In the genomic region with DNA sequence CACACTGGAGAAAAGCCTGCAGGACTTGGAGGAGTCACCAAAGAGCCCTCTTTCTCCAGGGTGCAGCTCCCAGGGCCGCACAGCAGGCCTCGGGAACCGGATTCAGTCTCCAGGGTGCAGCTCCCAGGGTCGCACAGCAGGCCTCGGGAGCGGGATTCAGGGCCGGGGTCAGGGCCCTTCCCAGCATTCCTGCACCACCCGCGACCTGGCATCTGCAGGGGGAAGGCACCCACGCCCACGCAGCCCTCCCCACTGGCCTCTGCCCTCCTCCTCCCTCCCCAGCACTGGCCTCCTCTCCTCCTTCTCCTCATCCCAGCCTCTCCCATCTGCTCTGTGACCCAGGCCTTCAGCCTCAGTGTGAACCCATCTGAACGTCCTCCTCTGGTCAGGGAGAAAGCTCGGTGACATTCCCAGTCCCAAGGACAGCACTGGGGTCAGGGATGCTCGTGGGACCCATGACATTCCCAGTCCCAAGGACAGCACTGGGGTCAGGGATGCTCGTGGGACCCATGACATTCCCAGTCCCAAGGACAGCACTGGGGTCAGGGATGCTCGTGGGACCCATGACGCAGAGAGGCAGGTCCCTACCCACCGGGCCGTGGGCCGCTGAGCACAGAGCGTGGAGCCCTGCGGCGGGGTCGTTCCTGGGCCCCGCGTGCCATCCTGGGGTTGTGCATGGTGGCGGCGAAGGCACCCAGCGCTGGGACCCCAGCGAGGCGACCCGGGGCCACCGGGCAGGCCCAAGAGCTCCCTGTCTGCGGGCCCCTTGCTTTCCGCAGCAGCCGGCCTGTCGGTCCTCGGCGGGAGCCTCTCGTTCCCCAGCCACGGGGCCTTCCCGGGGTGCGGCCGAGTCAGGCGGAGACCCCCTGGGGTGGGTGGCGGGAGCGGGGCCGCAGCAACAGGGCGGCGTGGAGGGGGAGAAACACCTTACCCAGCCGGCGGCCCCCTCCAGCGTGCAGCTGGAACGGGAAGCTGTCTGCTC, we compare ENCODE assay signal across 18 cellular contexts.
A peak's percentile ranks its signal among the peaks of the same experiment; 100 is the strongest.
DNase-seq lines count a peak whose midpoint lies in the region; ATAC-seq and TF ChIP-seq lines count a peak whose summit lies in the region.
"Had no signal": no experiment of that assay in that cellular context is flagged by ENCODE, and none has a peak within 500 bp of the region (broad histone marks: within the 10 kb centered on the region; RNA-seq: fewer than 3 reads in every experiment).

No MANE protein-coding gene starts in this region.

- TF ChIP-seq POLR2A in upper lobe of left lung (IDR thresholded peaks at IDR 0.05) = no peak

- no peak overlapping the region for H2BK12ac ChIP-seq in H9 (ENCODE audit: insufficient read length, low read depth, low read length)

- H4K8ac ChIP-seq in H9 (replicated peaks; ENCODE audit: insufficient read length, low read depth, low read length) = no peak overlapping the region

- H3K4me1 ChIP-seq in H9 (ENCODE audit: insufficient read depth, low read length) = no peaks in the 10 kb centered on the region
- H3K4me1 ChIP-seq in upper lobe of left lung = no peaks in the 10 kb centered on the region
- no peaks in the 10 kb centered on the region for H3K4me1 ChIP-seq in psoas muscle
- H3K4me1 ChIP-seq: BLaER1 treated with 17β-estradiol and CSF1 and Interleukin-3, amounts not matched to agents 10 nM and 100 nM; Peyer's patch had no signal

- H3K27me3 Mint-ChIP-seq in H9 (ENCODE audit: low read depth) = peaks cover 5% of the 10 kb centered on the region

- no peak overlapping the region for H3K27ac Mint-ChIP-seq in H9
- H3K27ac Mint-ChIP-seq: CD8-positive, alpha-beta memory T cell had no signal

- no peak overlapping the region for H3K23ac ChIP-seq in H9 (ENCODE audit: insufficient read length, low read depth, low read length)

- H2AK5ac ChIP-seq in H9 (ENCODE audit: insufficient read length, low read length) = no peak overlapping the region

- H3T11ph ChIP-seq in H9 (ENCODE audit: low read length) = no peak overlapping the region

- DNase-seq in H9 (peak; percentile 19), upper lobe of left lung (peak in 1 of 2 donors; percentile 74), psoas muscle (no peak), C1 segment of cervical spinal cord (lab: John Stamatoyannopoulos, UW) (no peak)
- DNase-seq: 8988T; Calu3; CD8-positive, alpha-beta memory T cell; GOT3; Karpas-422; MV-4-11; NCI-H2171; NCI-H774; NK-92 treated with Interleukin-12 subunit alpha and Interleukin-12 subunit beta, amount 100 ng/mL, for 24 hours; Peyer's patch had no signal

- H3K27me3 ChIP-seq in H9 (ENCODE audit: insufficient read depth, low read length) (no peaks in the 10 kb centered on the region), neural cell (ENCODE audit: insufficient read depth, low read depth, low read length) (no peaks in the 10 kb centered on the region), upper lobe of left lung (no peaks in the 10 kb centered on the region), psoas muscle (ENCODE audit: insufficient read depth in 3 of 3, low read length in 2 of 3) (no peaks in the 10 kb centered on the region)
- H3K27me3 ChIP-seq: BLaER1 treated with 17β-estradiol and CSF1 and Interleukin-3, amounts not matched to agents 10 nM and 100 nM; Peyer's patch had no signal

- no peak for TF ChIP-seq EP300 in neural cell (conservative IDR thresholded peaks at IDR 0.05; ENCODE audit: poor library complexity, severe bottlenecking)
- no peak for TF ChIP-seq EP300 in upper lobe of left lung (IDR thresholded peaks at IDR 0.05)

- TF ChIP-seq CTCF in H9 (conservative IDR thresholded peaks at IDR 0.05) (no peak), neural cell (IDR thresholded peaks at IDR 0.05; ENCODE audit: poor library complexity, severe bottlenecking) (no peak), upper lobe of left lung (IDR thresholded peaks at IDR 0.05) (no peak), psoas muscle (IDR thresholded peaks at IDR 0.05) (no peak)

- no peak overlapping the region for H2BK20ac ChIP-seq in H9 (ENCODE audit: low read depth, low read length, poor library complexity, severe bottlenecking)

- TF ChIP-seq RAD21 in neural cell (conservative IDR thresholded peaks at IDR 0.05) = no peak

- no peak overlapping the region for H3K56ac ChIP-seq in H9 (ENCODE audit: insufficient read length, low read depth, low read length)

- H3F3A ChIP-seq in neural cell (ENCODE audit: insufficient read depth, low read length, poor library complexity, severe bottlenecking) = no peaks in the 10 kb centered on the region

- no peaks in the 10 kb centered on the region for H3K9me2 ChIP-seq in neural cell (ENCODE audit: insufficient read depth, low read length)

- no peaks in the 10 kb centered on the region for H3K36me3 Mint-ChIP-seq in H9 (ENCODE audit: insufficient read depth in 1 of 3, low read depth in 3 of 3)
- H3K36me3 Mint-ChIP-seq: CD8-positive, alpha-beta memory T cell had no signal

- H2BK120ac ChIP-seq in H9 (ENCODE audit: low read depth, low read length, poor library complexity, severe bottlenecking) = no peak overlapping the region

- H3K4ac ChIP-seq in H9 (ENCODE audit: low read depth, low read length) = no peak overlapping the region

- no peak overlapping the region for H3K18ac ChIP-seq in H9 (ENCODE audit: insufficient read length, low read depth, low read length)

- H3K4me3 Mint-ChIP-seq in H9 = no peak overlapping the region
- H3K4me3 Mint-ChIP-seq: CD8-positive, alpha-beta memory T cell had no signal

- no peaks in the 10 kb centered on the region for H3K9me3 Mint-ChIP-seq in H9

- WGBS in H9 (ENCODE audit: extremely low coverage, insufficient read length, low lambda C conversion rate) = no CpG with 5 or more reads among the region's 54 CpGs
- 90 to 94% methylated on average over 19 to 45 of the region's 54 CpGs for WGBS in upper lobe of left lung, 2 donors
- 91 to 93% (median 91%) methylated on average over 46 to 54 of the region's 54 CpGs for WGBS in psoas muscle, 3 donors

- ATAC-seq in esophagus mucosa (peak; percentile 22), upper lobe of left lung (ENCODE audit: low FRiP score in 2 of 2) (peak; percentile 49 to 55), psoas muscle (no peak), HG02840 (IDR thresholded peaks at IDR 0.05; ENCODE audit: low FRiP score, unreplicated experiment) (no peak)

- H4K5ac ChIP-seq in H9 (ENCODE audit: insufficient read length, low read depth, low read length) = no peak overlapping the region

- H4K91ac ChIP-seq in H9 (ENCODE audit: insufficient read length, low read depth, low read length) = no peak overlapping the region

- H2BK15ac ChIP-seq in H9 (ENCODE audit: low read depth, low read length) = no peak overlapping the region

- H2BK5ac ChIP-seq in H9 (ENCODE audit: insufficient read length, low read length) = no peak overlapping the region

- H3K36me3 ChIP-seq in neural cell (ENCODE audit: insufficient read depth, low read length) (no peaks in the 10 kb centered on the region), upper lobe of left lung (no peaks in the 10 kb centered on the region), psoas muscle (ENCODE audit: insufficient read depth in 1 of 2, low read depth in 1 of 2) (no peaks in the 10 kb centered on the region)
- H3K36me3 ChIP-seq: BLaER1 treated with 17β-estradiol and CSF1 and Interleukin-3, amounts not matched to agents 10 nM and 100 nM; Peyer's patch had no signal

- no peaks in the 10 kb centered on the region for H3K23me2 ChIP-seq in H9 (ENCODE audit: insufficient read length, low read depth, low read length, poor library complexity, severe bottlenecking)

- H3K9me3 ChIP-seq in H9 (ENCODE audit: control insufficient read depth, low read depth, low read length) = no peaks in the 10 kb centered on the region
- no peaks in the 10 kb centered on the region for H3K9me3 ChIP-seq in neural cell (ENCODE audit: low read length)
- H3K9me3 ChIP-seq in upper lobe of left lung = no peaks in the 10 kb centered on the region
- no peaks in the 10 kb centered on the region for H3K9me3 ChIP-seq in psoas muscle
- H3K9me3 ChIP-seq: BLaER1 treated with 17β-estradiol and CSF1 and Interleukin-3, amounts not matched to agents 10 nM and 100 nM; Peyer's patch had no signal

- no peak overlapping the region; the same call in 1 of the 2 replicates for H3K14ac ChIP-seq in H9 (ENCODE audit: insufficient read depth, low read length)

- H4K20me1 ChIP-seq in H9 (ENCODE audit: control insufficient read depth, insufficient read depth, insufficient read length) (no peaks in the 10 kb centered on the region), neural cell (ENCODE audit: insufficient read depth) (no peaks in the 10 kb centered on the region)
- H4K20me1 ChIP-seq: BLaER1 treated with 17β-estradiol and CSF1 and Interleukin-3, amounts not matched to agents 10 nM and 100 nM had no signal

- no peaks in the 10 kb centered on the region for H3K79me1 ChIP-seq in H9 (ENCODE audit: insufficient read depth, low read depth, low read length, poor library complexity, severe bottlenecking)

- H3K4me2 ChIP-seq in H9 (ENCODE audit: insufficient read depth, insufficient read length, low read length) (no peak overlapping the region), neural cell (ENCODE audit: low read length) (no peak overlapping the region)
- H3K4me2 ChIP-seq: BLaER1 treated with 17β-estradiol and CSF1 and Interleukin-3, amounts not matched to agents 10 nM and 100 nM had no signal

- H3K4me3 ChIP-seq in neural cell (ENCODE audit: low read length) (peak overlapping the region; percentile 41), upper lobe of left lung (no peak overlapping the region), psoas muscle (no peak overlapping the region)
- H3K4me3 ChIP-seq: BLaER1 treated with 17β-estradiol and CSF1 and Interleukin-3, amounts not matched to agents 10 nM and 100 nM; Peyer's patch had no signal

- H3K79me2 ChIP-seq in H9 (ENCODE audit: insufficient read depth, low read length) (no peaks in the 10 kb centered on the region), neural cell (replicated peaks; ENCODE audit: insufficient read depth, low read length) (no peaks in the 10 kb centered on the region)

- peaks cover 0 to 5% of the 10 kb centered on the region in 2 experiments; a peak in 1 of 4 replicates for H3K4me1 Mint-ChIP-seq in H9
- H3K4me1 Mint-ChIP-seq: CD8-positive, alpha-beta memory T cell had no signal

- intact Hi-C loops in psoas muscle (cut with DNase I) = no loop called here

- H3K27ac ChIP-seq in H9 (ENCODE audit: insufficient read length, low read depth, low read length) (no peak overlapping the region), neural cell (ENCODE audit: low read length) (peak overlapping the region; percentile 64), upper lobe of left lung (no peak overlapping the region), psoas muscle (no peak overlapping the region)
- H3K27ac ChIP-seq: BLaER1 treated with 17β-estradiol and CSF1 and Interleukin-3, amounts not matched to agents 10 nM and 100 nM; Peyer's patch had no signal

- H3K9ac ChIP-seq in H9 (ENCODE audit: extremely low read depth, insufficient read length, low read length) (no peak overlapping the region), neural cell (ENCODE audit: low read length) (no peak overlapping the region)
- H3K9ac ChIP-seq: BLaER1 treated with 17β-estradiol and CSF1 and Interleukin-3, amounts not matched to agents 10 nM and 100 nM had no signal

- H2AFZ ChIP-seq in H9 (ENCODE audit: low read length) (no peak overlapping the region), neural cell (ENCODE audit: low read depth, low read length) (no peak overlapping the region)

Comparison
In these comparisons a context has a peak if more than half of its experiments do, and no peak if none do; other contexts are left out.
1. ATAC-seq: peak in esophagus mucosa (single experiment) and upper lobe of left lung (2 of 2); none in psoas muscle (0 of 4) and HG02840 (single experiment).